9 cellular contexts compared by ENCODE assay signal in the genomic region with DNA sequence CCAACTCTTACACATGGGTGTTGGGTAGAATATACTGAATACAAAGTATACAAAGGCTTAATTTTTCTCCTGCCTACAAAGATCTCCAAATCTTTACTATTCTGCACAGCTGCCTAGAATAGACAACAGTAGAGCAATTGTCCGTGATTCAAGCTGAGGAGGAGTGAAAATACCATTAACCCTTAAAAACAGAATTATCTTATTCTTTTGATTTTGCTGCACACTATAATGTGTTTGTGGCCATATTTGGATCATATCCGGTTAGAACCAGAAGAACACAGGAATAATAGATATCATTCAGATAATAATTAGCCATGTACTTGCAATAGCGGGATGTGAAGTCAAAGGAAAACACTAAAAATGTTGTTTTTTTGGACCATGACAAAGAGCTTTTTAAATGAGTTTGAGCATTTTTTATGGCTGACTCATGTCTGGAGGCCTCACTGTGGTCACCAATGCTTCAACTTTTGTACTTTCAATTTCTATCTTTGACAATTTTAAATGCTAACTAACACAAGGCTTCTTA.
DNase-seq lines count a peak whose midpoint lies in the region; ATAC-seq and TF ChIP-seq lines count a peak whose summit lies in the region.
"Had no signal": no experiment of that assay in that cellular context is flagged by ENCODE, and none has a peak within 500 bp of the region (broad histone marks: within the 10 kb centered on the region; RNA-seq: fewer than 3 reads in every experiment).

No MANE protein-coding gene starts in this region.

- intact Hi-C loops in mammary epithelial cell (cut with micrococcal nuclease) = no loop called here

- H3K9me3 ChIP-seq in mammary epithelial cell (replicated peaks; ENCODE audit: insufficient read depth, low read length) = no peaks in the 10 kb centered on the region

- H3K9ac ChIP-seq in mammary epithelial cell (ENCODE audit: insufficient read depth, low read length) = no peak overlapping the region

- dilution Hi-C loops in mammary epithelial cell (cut with HindIII; ENCODE audit: low sequenced_read_pairs) = no loop called here

- CTCF ChIA-PET in mammary epithelial cell (lab: Charles Lee; ENCODE audit: low non-redundant PET) = no interaction called here

- H3K79me2 ChIP-seq in mammary epithelial cell (ENCODE audit: insufficient read depth, low read length) = no peaks in the 10 kb centered on the region

- H3K27ac ChIP-seq in mammary epithelial cell (ENCODE audit: insufficient read depth, low read depth, low read length) = no peak overlapping the region
- H3K27ac ChIP-seq: 22Rv1 had no signal

- peak; percentile 60 for DNase-seq in SIG-M5 treated with dmso at 0.1 percent for 504 hours (lab: John Stamatoyannopoulos, UW; ENCODE audit: unreplicated experiment)
- no peak for DNase-seq in SIG-M5 (lab: John Stamatoyannopoulos, UW)
- peak; percentile 57 for DNase-seq in mammary epithelial cell
- peak; percentile 63 for DNase-seq in skeletal muscle cell (ENCODE audit: low read depth)
- DNase-seq in activated CD4-positive, CD25-positive, alpha-beta regulatory T cell (lab: John Stamatoyannopoulos, UW) = no peak
- no peak for DNase-seq in NCI-H1694 (lab: John Stamatoyannopoulos, UW)
- no peak for DNase-seq in T-helper 9 cell

- H3K4me3 ChIP-seq in mammary epithelial cell (replicated peaks in 1 of 3; ENCODE audit: insufficient read depth in 1 of 3, low read depth in 2 of 3, low read length in 3 of 3) = no peak overlapping the region
- peak overlapping the region; percentile 8 for H3K4me3 ChIP-seq in skeletal muscle cell (ENCODE audit: low read depth, low read length)

- no peaks in the 10 kb centered on the region for H3K27me3 ChIP-seq in mammary epithelial cell (ENCODE audit: insufficient read depth, low read length)

- peak overlapping the region; percentile 59 for H3K4me2 ChIP-seq in mammary epithelial cell (ENCODE audit: insufficient read depth, low read depth, low read length)

- no peaks in the 10 kb centered on the region for H3K36me3 ChIP-seq in mammary epithelial cell (ENCODE audit: insufficient read depth, low read length)

- peak overlapping the region; percentile 2 for H2AFZ ChIP-seq in mammary epithelial cell (ENCODE audit: low read depth, low read length)

- H3K4me1 ChIP-seq in mammary epithelial cell (ENCODE audit: insufficient read depth, low read length) = peaks cover 6% of the 10 kb centered on the region

- WGBS in mammary epithelial cell (ENCODE audit: low coverage, missing lambda C conversion rate) = 9% methylated on average over 3 of the region's 3 CpGs

- no TSS peak for BruUV-seq in mammary epithelial cell (replicated peaks; lab: Mats Ljungman, UMichigan)

- in situ Hi-C loops in mammary epithelial cell (cut with MboI; ENCODE audit: low sequenced_read_pairs in 2 of 2) = no loop called here

- TF ChIP-seq CTCF in mammary epithelial cell (conservative IDR thresholded peaks at IDR 0.05 in 1 of 2, IDR thresholded peaks at IDR 0.05 in 1 of 2; ENCODE audit: extremely low read depth in 1 of 2, insufficient read depth in 1 of 2, low read depth in 1 of 2, low read length in 2 of 2) = no peak

- no peaks in the 10 kb centered on the region for H4K20me1 ChIP-seq in mammary epithelial cell (ENCODE audit: insufficient read depth, low read length)

- ATAC-seq in HG03280 (IDR thresholded peaks at IDR 0.05; ENCODE audit: unreplicated experiment) = peak; percentile 77

Comparison
In these comparisons a context has a peak if more than half of its experiments do, and no peak if none do; other contexts are left out.
1. DNase-seq: peak in SIG-M5 treated with dmso at 0.1 percent for 504 hours (single experiment), mammary epithelial cell (single experiment) and skeletal muscle cell (single experiment); none in SIG-M5 (single experiment), activated CD4-positive, CD25-positive, alpha-beta regulatory T cell (0 of 4), NCI-H1694 (single experiment) and T-helper 9 cell (single experiment).